Comparison of ENCODE assay signal across 25 cellular contexts in genomic region chr15:79115971-79116370, GRCh38. TPM values are rescaled to one million over a fixed set of nuclear protein-coding genes. Genes with fewer than 3 reads are reported as not detected.
DNase-seq lines count a peak whose midpoint lies in the region; ATAC-seq and TF ChIP-seq lines count a peak whose summit lies in the region.
"Had no signal": no experiment of that assay in that cellular context is flagged by ENCODE, and none has a peak within 500 bp of the region (broad histone marks: within the 10 kb centered on the region; RNA-seq: fewer than 3 reads in every experiment).

No MANE protein-coding gene starts in this region.

- H3K9ac ChIP-seq in liver (ENCODE audit: low read depth in 1 of 2, low read length in 2 of 2) (no peak overlapping the region), neuronal stem cell (ENCODE audit: low read depth, low read length, poor library complexity) (peak overlapping the region; percentile 55), endodermal cell (ENCODE audit: extremely low read depth, low read length, poor library complexity, severe bottlenecking) (no peak overlapping the region)
- H3K9ac ChIP-seq: BLaER1 had no signal

- no peaks in the 10 kb centered on the region for H3K36me3 Mint-ChIP-seq in endodermal cell (ENCODE audit: low read depth)
- H3K36me3 Mint-ChIP-seq: CD4-positive, alpha-beta memory T cell had no signal

- H3K36me3 ChIP-seq in liver (ENCODE audit: control insufficient read depth in 4 of 4, insufficient read depth in 3 of 4, low read depth in 1 of 4, low read length in 3 of 4), result no peaks in the 10 kb centered on the region
- no peaks in the 10 kb centered on the region for H3K36me3 ChIP-seq in right lobe of liver
- no peaks in the 10 kb centered on the region for H3K36me3 ChIP-seq in neuronal stem cell (replicated peaks in 1 of 2; ENCODE audit: control insufficient read depth in 2 of 2, insufficient read depth in 2 of 2, low read length in 2 of 2)
- H3K36me3 ChIP-seq in endodermal cell (ENCODE audit: control insufficient read depth, insufficient read depth, low read length), result no peaks in the 10 kb centered on the region
- H3K36me3 ChIP-seq: BLaER1 had no signal

- 71% methylated on average over 5 of the region's 5 CpGs for whole genome bisulfite sequencing in liver
- 67% methylated on average over 1 of the region's 5 CpGs for WGBS in right lobe of liver (ENCODE audit: insufficient coverage, low coverage, low lambda C conversion rate, missing lambda C conversion rate)
- WGBS in neuronal stem cell (ENCODE audit: extremely low coverage in 2 of 2, insufficient read length in 2 of 2, insufficient replicate concordance in 1 of 2), 2 donors, result no CpG with 5 or more reads among the region's 5 CpGs
- WGBS in endodermal cell (ENCODE audit: insufficient coverage in 1 of 2, insufficient read length in 1 of 2), 2 experiments, result 89 to 92% methylated on average over 5 of the region's 5 CpGs

- no peak overlapping the region for H2BK5ac ChIP-seq in neuronal stem cell (ENCODE audit: low read length)

- no peak for ATAC-seq in right lobe of liver
- ATAC-seq: A549, GM23338, HCT116 had no signal

- no peak overlapping the region for H2AFZ ChIP-seq in neuronal stem cell (ENCODE audit: low read length)
- H2AFZ ChIP-seq: GM23338 had no signal

- H3K4me1 Mint-ChIP-seq in endodermal cell, result peaks cover 6% of the 10 kb centered on the region
- H3K4me1 Mint-ChIP-seq: CD4-positive, alpha-beta memory T cell; GM23338 had no signal

- no peak for TF ChIP-seq POLR2A in right lobe of liver (IDR thresholded peaks at IDR 0.05)

- no peak overlapping the region for H2BK120ac ChIP-seq in neuronal stem cell (ENCODE audit: low read depth, low read length)

- peaks cover 12% of the 10 kb centered on the region for H3K27me3 Mint-ChIP-seq in endodermal cell (ENCODE audit: insufficient read depth)

- H3K4me1 ChIP-seq in liver (ENCODE audit: control insufficient read depth in 4 of 4, insufficient read depth in 4 of 4, low read length in 3 of 4) (no peaks in the 10 kb centered on the region), right lobe of liver (no peaks in the 10 kb centered on the region), neuronal stem cell (ENCODE audit: control insufficient read depth in 2 of 2, insufficient read depth in 1 of 2, low read depth in 1 of 2, low read length in 2 of 2) (no peaks in the 10 kb centered on the region), endodermal cell (ENCODE audit: control insufficient read depth, insufficient read depth, low read length) (peaks cover 12% of the 10 kb centered on the region)
- H3K4me1 ChIP-seq: A549, BLaER1 had no signal

- H3K4ac ChIP-seq in neuronal stem cell (ENCODE audit: low read length), result no peak overlapping the region

- DNase-seq in right lobe of liver, result no peak
- DNase-seq in neuronal stem cell (ENCODE audit: low spot score), result no peak
- no peak for DNase-seq in endodermal cell
- no peak for DNase-seq in NCI-H2196 treated with DMSO at 0.1 percent for 48 hours (lab: John Stamatoyannopoulos, UW; ENCODE audit: unreplicated experiment)
- DNase-seq in cerebellum (ENCODE audit: low spot score), result no peak
- DNase-seq in germinal center (ENCODE audit: low spot score), result no peak
- DNase-seq: CD4-positive, alpha-beta memory T cell; DMS153; GF-D8; KG1; MV-4-11; NCI-H1417; NCI-H187; NCI-H2107; NCI-H2227 treated with DMSO at 0.1 percent for 48 hours; NCI-H510A treated with DMSO at 0.1 percent for 48 hours; NCI-H82; SIG-M5 had no signal

- H3K14ac ChIP-seq in neuronal stem cell (ENCODE audit: low read length), result no peak overlapping the region

- no peak overlapping the region for H3K4me2 ChIP-seq in neuronal stem cell (ENCODE audit: insufficient read depth, low read length, poor library complexity, severe bottlenecking)
- H3K4me2 ChIP-seq: A549, BLaER1, GM23338 had no signal

- peaks cover 0 to 6% (median 0%) of the 10 kb centered on the region in 4 donors for H3K27me3 ChIP-seq in liver (ENCODE audit: control insufficient read depth in 4 of 4, insufficient read depth in 4 of 4, low read length in 3 of 4)
- H3K27me3 ChIP-seq in right lobe of liver, result no peaks in the 10 kb centered on the region
- no peaks in the 10 kb centered on the region for H3K27me3 ChIP-seq in neuronal stem cell (ENCODE audit: control insufficient read depth in 3 of 3, insufficient read depth in 3 of 3, low read depth in 1 of 3, low read length in 3 of 3)
- peaks cover 17% of the 10 kb centered on the region for H3K27me3 ChIP-seq in endodermal cell (ENCODE audit: control insufficient read depth, insufficient read depth, low read length, poor library complexity, severe bottlenecking)
- H3K27me3 ChIP-seq: BLaER1 had no signal

- TF ChIP-seq CTCF in liver (IDR thresholded peaks at IDR 0.05; ENCODE audit: low read depth, low read length, missing input control) (no peak), right lobe of liver (IDR thresholded peaks at IDR 0.05) (no peak), endodermal cell (conservative IDR thresholded peaks at IDR 0.05) (no peak)

- H3K27ac Mint-ChIP-seq in endodermal cell, result no peak overlapping the region
- H3K27ac Mint-ChIP-seq: CD4-positive, alpha-beta memory T cell; GM23338 had no signal

- no peak overlapping the region for H3K23ac ChIP-seq in neuronal stem cell (ENCODE audit: low read depth, low read length, poor library complexity)

- no peak overlapping the region for H4K91ac ChIP-seq in neuronal stem cell (ENCODE audit: low read depth, low read length, poor library complexity)

- H3K79me1 ChIP-seq in neuronal stem cell (ENCODE audit: low read depth, low read length), result no peaks in the 10 kb centered on the region

- H3K9me3 ChIP-seq in liver (ENCODE audit: control insufficient read depth in 4 of 4, low read length in 3 of 4) (peaks cover 0 to 3% (median 0%) of the 10 kb centered on the region in 4 donors), right lobe of liver (peaks cover 0 to 5% (median 0%) of the 10 kb centered on the region in 4 donors), neuronal stem cell (replicated peaks in 1 of 2; ENCODE audit: control insufficient read depth in 2 of 2, insufficient read depth in 1 of 2, low read depth in 1 of 2, low read length in 2 of 2) (no peaks in the 10 kb centered on the region), endodermal cell (ENCODE audit: control insufficient read depth, low read length) (no peaks in the 10 kb centered on the region)
- H3K9me3 ChIP-seq: A549 had no signal

- H3K27ac ChIP-seq in liver (ENCODE audit: low read depth in 1 of 2, low read length in 2 of 2), result no peak overlapping the region
- no peak overlapping the region for H3K27ac ChIP-seq in right lobe of liver
- H3K27ac ChIP-seq in cingulate gyrus (ENCODE audit: low read depth, low read length), result peak overlapping the region; percentile 10
- H3K27ac ChIP-seq in neuronal stem cell (replicated peaks; ENCODE audit: low read length), result no peak overlapping the region
- no peak overlapping the region for H3K27ac ChIP-seq in endodermal cell (ENCODE audit: low read depth, low read length)
- H3K27ac ChIP-seq: A549, BLaER1 had no signal

- H4K8ac ChIP-seq in neuronal stem cell (ENCODE audit: low read depth, low read length), result no peak overlapping the region

- no peak overlapping the region for H3K18ac ChIP-seq in neuronal stem cell (ENCODE audit: low read length)

- TF ChIP-seq RAD21 in liver (IDR thresholded peaks at IDR 0.05), result no peak

- H3K4me3 ChIP-seq in liver (ENCODE audit: low read depth in 1 of 3, low read length in 3 of 3) (no peak overlapping the region), right lobe of liver (no peak overlapping the region), neuronal stem cell (ENCODE audit: low read length in 2 of 2) (no peak overlapping the region), endodermal cell (ENCODE audit: low read length) (no peak overlapping the region)
- H3K4me3 ChIP-seq: A549, BLaER1, GM23338 had no signal

- intact Hi-C loops in right lobe of liver (cut with DNase I), result no loop called here

- H2BK12ac ChIP-seq in neuronal stem cell (ENCODE audit: low read length), result no peak overlapping the region

- no peak overlapping the region for H2AK5ac ChIP-seq in neuronal stem cell (ENCODE audit: low read depth, low read length)

- H3K9me3 Mint-ChIP-seq in endodermal cell, result peaks cover 3% of the 10 kb centered on the region
- H3K9me3 Mint-ChIP-seq: GM23338 had no signal

- H3K4me3 Mint-ChIP-seq in endodermal cell, result no peak overlapping the region
- H3K4me3 Mint-ChIP-seq: CD4-positive, alpha-beta memory T cell; GM23338 had no signal

- no peak overlapping the region for H2BK15ac ChIP-seq in neuronal stem cell (ENCODE audit: low read length)

TF ChIP-seq in liver, 16 proteins besides CTCF, POLR2A, EP300 and RAD21:
- TF ChIP-seq TAF1 (conservative IDR thresholded peaks at IDR 0.05) (no peak), NR2F2 (IDR thresholded peaks at IDR 0.05) (peak; percentile 23)

RNA-seq across cellular contexts. Expression of gene RASGRF1, which starts 25.4 kb away (rescaled TPM):
- under 1 TPM in 1 of 2 donors, not detected in 1; 0.28 TPM for total RNA-seq in liver
- not detected for polyA plus RNA-seq in liver
- total RNA-seq in right lobe of liver, result under 1 TPM in 1 of 6 experiments, not detected in 5; 0.29 TPM
- polyA plus RNA-seq in neuronal stem cell (2013, experiment 1 of 2), result 0.07 TPM
- polyA plus RNA-seq in neuronal stem cell (2013, experiment 2 of 2), result 0.01 TPM
- under 1 TPM in 1 of 2 donors, not detected in 1; 0.20 TPM for total RNA-seq in endodermal cell
- polyA plus RNA-seq in endodermal cell (2013, experiment 1 of 2), result 0.07 TPM
- not detected for polyA plus RNA-seq in endodermal cell (2013, experiment 2 of 2)
- total RNA-seq in cerebellum, result 16.9 TPM
- total RNA-seq: CD4-positive, alpha-beta memory T cell; Daoy had no signal
- polyA plus RNA-seq: CD4-positive, alpha-beta memory T cell had no signal

Comparison
In these comparisons a context has a peak if more than half of its experiments do, and no peak if none do; other contexts are left out.
1. RNA of gene RASGRF1, which starts 25.4 kb away (total RNA-seq): 16.9 TPM in cerebellum (single experiment); 0.28 TPM in liver, 0.20 TPM in endodermal cell and 0.29 TPM in right lobe of liver; every median in the first group is over 10 times any median in the second.